ENCODE assay signal across 8 cellular contexts in genomic region chr11:78575478-78575877, GRCh38. TPM values are rescaled to one million over a fixed set of nuclear protein-coding genes. Genes with fewer than 3 reads are reported as not detected.
DNase-seq lines count a peak whose midpoint lies in the region; ATAC-seq lines count a peak whose summit lies in the region.

No MANE protein-coding gene starts in this region.

- no peaks in the 10 kb centered on the region for H3K9me3 Mint-ChIP-seq in activated T-helper 1 cell treated with anti-CD3 and anti-CD28 coated beads, Interleukin-12 subunit alpha, Interleukin-12 subunit beta, Interleukin-2, Interleukin-4 antibody, amounts not matched to agents 30 ng/mL and 10 ng/mL and 1 ng/mL, durations not matched to agents 14 hours and 24 hours and 36 hours

- ATAC-seq in HG02678 (IDR thresholded peaks at IDR 0.05; ENCODE audit: unreplicated experiment) = no peak

- peaks cover 17% of the 10 kb centered on the region for H3K36me3 ChIP-seq in iPS-20b (ENCODE audit: insufficient read depth, low read depth, low read length)
- H3K36me3 ChIP-seq in stomach smooth muscle (ENCODE audit: control insufficient read depth in 2 of 2, insufficient read depth in 2 of 2, low read length in 2 of 2) = peaks cover 4 to 5% of the 10 kb centered on the region in 2 donors

- no peaks in the 10 kb centered on the region for H3K9me3 ChIP-seq in iPS-20b (ENCODE audit: insufficient read depth, low read depth, low read length)
- H3K9me3 ChIP-seq in stomach smooth muscle (ENCODE audit: control insufficient read depth in 2 of 2, low read length in 2 of 2) = no peaks in the 10 kb centered on the region

- H3K36me3 Mint-ChIP-seq in activated T-helper 1 cell treated with anti-CD3 and anti-CD28 coated beads, Interleukin-12 subunit alpha, Interleukin-12 subunit beta, Interleukin-2, Interleukin-4 antibody, amounts not matched to agents 30 ng/mL and 10 ng/mL and 1 ng/mL, durations not matched to agents 14 hours and 24 hours and 36 hours (ENCODE audit: low read depth) = peaks cover 12% of the 10 kb centered on the region

- DNase-seq in NCI-H82 (lab: John Stamatoyannopoulos, UW) (peak; percentile 47), NCI-H82 treated with DMSO at 0.1 percent for 48 hours (lab: John Stamatoyannopoulos, UW; ENCODE audit: unreplicated experiment) (no peak), NOMO-1 treated with DMSO at 0.1 percent for 48 hours (lab: John Stamatoyannopoulos, UW; ENCODE audit: unreplicated experiment) (no peak), G401 (ENCODE audit: low spot score) (no peak)
- no peak for DNase-seq in activated T-helper 1 cell treated with anti-CD3 and anti-CD28 coated beads, Interleukin-12 subunit alpha, Interleukin-12 subunit beta, Interleukin-2, Interleukin-4 antibody, amounts not matched to agents 30 ng/mL and 10 ng/mL and 1 ng/mL, durations not matched to agents 14 hours and 24 hours and 36 hours (ENCODE audit: low spot score)

- peak overlapping the region; percentile 90 for H3K4me3 Mint-ChIP-seq in activated T-helper 1 cell treated with anti-CD3 and anti-CD28 coated beads, Interleukin-12 subunit alpha, Interleukin-12 subunit beta, Interleukin-2, Interleukin-4 antibody, amounts not matched to agents 30 ng/mL and 10 ng/mL and 1 ng/mL, durations not matched to agents 14 hours and 24 hours and 36 hours

- intact Hi-C loops in activated T-helper 1 cell treated with anti-CD3 and anti-CD28 coated beads, Interleukin-12 subunit alpha, Interleukin-12 subunit beta, Interleukin-2, Interleukin-4 antibody, amounts not matched to agents 30 ng/mL and 10 ng/mL and 1 ng/mL, durations not matched to agents 14 hours and 24 hours and 36 hours (cut with micrococcal nuclease) = no loop called here

- H3K27ac ChIP-seq in iPS-20b (ENCODE audit: low read length) = no peak overlapping the region
- no peak overlapping the region for H3K27ac ChIP-seq in stomach smooth muscle (ENCODE audit: low read length)

- H3K9ac ChIP-seq in iPS-20b (ENCODE audit: low read depth, low read length) (peak overlapping the region; percentile 86; the same call in 1 of the 2 replicates), stomach smooth muscle (ENCODE audit: low read length in 2 of 2) (peak overlapping the region; percentile 84 to 90)

- H3K4me1 Mint-ChIP-seq in activated T-helper 1 cell treated with anti-CD3 and anti-CD28 coated beads, Interleukin-12 subunit alpha, Interleukin-12 subunit beta, Interleukin-2, Interleukin-4 antibody, amounts not matched to agents 30 ng/mL and 10 ng/mL and 1 ng/mL, durations not matched to agents 14 hours and 24 hours and 36 hours (ENCODE audit: low read depth) = peaks cover 40% of the 10 kb centered on the region

- in situ Hi-C loops in G401 (cut with HindIII; ENCODE audit: low sequenced_read_pairs) = no loop called here

- H3K27me3 ChIP-seq in iPS-20b (ENCODE audit: insufficient read depth, low read length) = no peaks in the 10 kb centered on the region
- H3K27me3 ChIP-seq in stomach smooth muscle (ENCODE audit: control insufficient read depth in 1 of 2, insufficient read depth in 2 of 2, low read length in 2 of 2) = no peaks in the 10 kb centered on the region

- H3K4me1 ChIP-seq in iPS-20b (ENCODE audit: insufficient read depth, low read length) = peaks cover 2% of the 10 kb centered on the region; the same call in 1 of the 2 replicates
- peaks cover 4% of the 10 kb centered on the region for H3K4me1 ChIP-seq in stomach smooth muscle (ENCODE audit: control insufficient read depth, insufficient read depth, low read length)

- H3K27me3 Mint-ChIP-seq in activated T-helper 1 cell treated with anti-CD3 and anti-CD28 coated beads, Interleukin-12 subunit alpha, Interleukin-12 subunit beta, Interleukin-2, Interleukin-4 antibody, amounts not matched to agents 30 ng/mL and 10 ng/mL and 1 ng/mL, durations not matched to agents 14 hours and 24 hours and 36 hours (ENCODE audit: insufficient read depth) = peaks cover 7% of the 10 kb centered on the region

- no peak overlapping the region for H3K27ac Mint-ChIP-seq in activated T-helper 1 cell treated with anti-CD3 and anti-CD28 coated beads, Interleukin-12 subunit alpha, Interleukin-12 subunit beta, Interleukin-2, Interleukin-4 antibody, amounts not matched to agents 30 ng/mL and 10 ng/mL and 1 ng/mL, durations not matched to agents 14 hours and 24 hours and 36 hours

- H3K4me3 ChIP-seq in iPS-20b (ENCODE audit: low read length) (peak overlapping the region; percentile 80), stomach smooth muscle (ENCODE audit: low read length in 2 of 2) (peak overlapping the region; percentile 77 to 92)

RNA-seq across cellular contexts. Expression of gene NARS2, which starts 0.8 kb away (rescaled TPM):
- 38.2 and 38.7 TPM in 2 replicates for total RNA-seq in activated T-helper 1 cell treated with anti-CD3 and anti-CD28 coated beads, Interleukin-12 subunit alpha, Interleukin-12 subunit beta, Interleukin-2, Interleukin-4 antibody, amounts not matched to agents 30 ng/mL and 10 ng/mL and 1 ng/mL, durations not matched to agents 14 hours and 24 hours and 36 hours
- total RNA-seq in G401 (2014; rRNA removed; shearing (Covaris generic)) = 34.6 and 54.9 TPM in 2 replicates
